In the genomic region with DNA sequence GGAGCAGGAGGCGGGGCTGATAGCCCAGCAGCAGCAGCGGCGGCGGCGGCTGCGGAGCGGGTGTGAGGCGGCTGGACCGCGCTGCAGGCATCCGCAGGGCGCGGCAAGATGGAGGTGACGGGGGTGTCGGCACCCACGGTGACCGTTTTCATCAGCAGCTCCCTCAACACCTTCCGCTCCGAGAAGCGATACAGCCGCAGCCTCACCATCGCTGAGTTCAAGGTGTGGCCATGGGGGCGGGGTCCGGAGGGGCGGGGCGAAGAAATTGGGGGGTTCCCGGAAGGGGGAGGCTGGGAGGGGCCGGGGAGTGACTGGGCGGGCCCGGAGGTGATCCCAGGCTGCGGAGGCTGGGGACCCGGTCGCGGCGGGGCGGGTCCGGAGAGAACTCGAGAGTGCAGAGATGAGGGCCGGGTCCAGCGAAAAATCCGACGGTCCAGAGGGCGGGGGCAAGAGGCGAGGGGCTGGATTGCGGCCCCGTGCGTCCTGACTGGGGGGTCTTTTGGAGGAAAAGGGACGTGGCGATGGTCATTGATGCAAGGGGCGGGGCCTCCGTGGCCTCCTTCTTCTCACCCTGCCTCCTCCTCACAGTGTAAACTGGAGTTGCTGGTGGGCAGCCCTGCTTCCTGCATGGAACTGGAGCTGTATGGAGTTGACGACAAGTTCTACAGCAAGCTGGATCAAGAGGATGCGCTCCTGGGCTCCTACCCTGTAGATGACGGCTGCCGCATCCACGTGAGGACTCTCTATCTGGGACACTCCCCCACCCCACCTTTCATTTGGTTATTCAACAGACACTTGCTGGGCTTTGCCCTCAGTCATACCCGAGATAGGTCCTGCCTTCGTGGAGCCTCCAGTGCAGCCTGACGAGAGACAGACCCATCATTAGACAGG, we compare ENCODE assay signal across 8 cellular contexts. TPM values are rescaled to one million over a fixed set of nuclear protein-coding genes. Genes with fewer than 3 reads are reported as not detected.
DNase-seq lines count a peak whose midpoint lies in the region; ATAC-seq, FAIRE-seq and TF ChIP-seq lines count a peak whose summit lies in the region.

A gene with protein sequence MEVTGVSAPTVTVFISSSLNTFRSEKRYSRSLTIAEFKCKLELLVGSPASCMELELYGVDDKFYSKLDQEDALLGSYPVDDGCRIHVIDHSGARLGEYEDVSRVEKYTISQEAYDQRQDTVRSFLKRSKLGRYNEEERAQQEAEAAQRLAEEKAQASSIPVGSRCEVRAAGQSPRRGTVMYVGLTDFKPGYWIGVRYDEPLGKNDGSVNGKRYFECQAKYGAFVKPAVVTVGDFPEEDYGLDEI (plus strand): TSS at position 16 of the 891 bp plus-strand sequence. CDS start 93 bp downstream, at position 109.

- peak within 1 kb of the TSS; percentile 98 for H3K27ac Mint-ChIP-seq in progenitor cell of endocrine pancreas

- peak within 1 kb of the TSS; percentile 81 to 95 (median 88) for H3K27ac ChIP-seq in Peyer's patch

- peak; percentile 88 for TF ChIP-seq POLR2A in GM18505 (IDR thresholded peaks at IDR 0.05; ENCODE audit: borderline replicate concordance, extremely low read depth, insufficient read depth, insufficient read length)
- peak in 1 of 2 donors; percentile 11 for TF ChIP-seq POLR2A in Peyer's patch (IDR thresholded peaks at IDR 0.05)

- no peaks in the 10 kb centered on the region for H3K9me3 Mint-ChIP-seq in progenitor cell of endocrine pancreas (ENCODE audit: low read depth)

- H3K4me3 ChIP-seq in Peyer's patch = peak within 1 kb of the TSS; percentile 60 to 95 (median 80)

- peaks cover 0 to 36% (median 0%) of the 10 kb centered on the region in 3 donors for H3K36me3 ChIP-seq in Peyer's patch

- TF ChIP-seq CTCF in Peyer's patch (IDR thresholded peaks at IDR 0.05) = no peak
- no peak for TF ChIP-seq CTCF in progenitor cell of endocrine pancreas (IDR thresholded peaks at IDR 0.05; ENCODE audit: unreplicated experiment)

- no peaks in the 10 kb centered on the region for H3K27me3 ChIP-seq in Peyer's patch

- peak within 1 kb of the TSS; percentile 95 for H3K4me3 Mint-ChIP-seq in progenitor cell of endocrine pancreas (ENCODE audit: low read depth)

- DNase-seq in Peyer's patch (peak; percentile 92 to 95 (median 93)), glomerular endothelial cell (ENCODE audit: extremely low read depth, low read depth, low spot score) (no peak), progenitor cell of endocrine pancreas (ENCODE audit: low spot score, unreplicated experiment) (peak; percentile 22), urothelium cell line (ENCODE audit: low spot score) (peak; percentile 75), LoVo (ENCODE audit: low spot score) (no peak)
- DNase-seq in activated T-helper 9 cell treated with anti-CD3 and anti-CD28 coated beads, Interleukin-2, amount 50 U/mL, for 16 hours (ENCODE audit: low read depth) = peak; percentile 85

- H3K36me3 Mint-ChIP-seq in progenitor cell of endocrine pancreas (ENCODE audit: insufficient read depth) = peaks cover 15% of the 10 kb centered on the region

- no peaks in the 10 kb centered on the region for H3K9me3 ChIP-seq in Peyer's patch

- H3K27me3 Mint-ChIP-seq in progenitor cell of endocrine pancreas = no peaks in the 10 kb centered on the region

- ATAC-seq in GM18505 (IDR thresholded peaks at IDR 0.05; ENCODE audit: unreplicated experiment) (peak; percentile 34), HG02970 (IDR thresholded peaks at IDR 0.05; ENCODE audit: low FRiP score, unreplicated experiment) (peak; percentile 41)

- peaks cover 4 to 22% (median 15%) of the 10 kb centered on the region in 4 donors for H3K4me1 ChIP-seq in Peyer's patch

- FAIRE-seq in urothelium cell line (lab: Jason Lieb, UNC) = no peak

- peaks cover 20% of the 10 kb centered on the region for H3K4me1 Mint-ChIP-seq in progenitor cell of endocrine pancreas (ENCODE audit: low read depth)

RNA-seq across cellular contexts. Expression of the gene that starts here (rescaled TPM):
- 10 to 100 TPM; 59.7 to 81.7 (median 69.1) TPM for total RNA-seq in Peyer's patch
- total RNA-seq in glomerular endothelial cell = 246 and 286 TPM in 2 replicates
- total RNA-seq in progenitor cell of endocrine pancreas = 138 and 148 TPM in 2 replicates

Comparison
In these comparisons a context has a peak if more than half of its experiments do, and no peak if none do; other contexts are left out.
1. DNase-seq: peak in Peyer's patch (3 of 3), activated T-helper 9 cell treated with anti-CD3 and anti-CD28 coated beads, Interleukin-2, amount 50 U/mL, for 16 hours (single experiment), progenitor cell of endocrine pancreas (single experiment) and urothelium cell line (single experiment); none in glomerular endothelial cell (single experiment) and LoVo (single experiment).